1 cellular context compared by ENCODE assay signal in genomic region chr11:645536-645935, GRCh38.
A peak's percentile ranks its signal among the peaks of the same experiment; 100 is the strongest.
TF ChIP-seq lines count a peak whose summit lies in the region.

No MANE protein-coding gene starts in this region.

TF ChIP-seq in GM12878, 131 proteins besides CTCF, POLR2A, EP300 and RAD21:
- TF ChIP-seq EED (IDR thresholded peaks at IDR 0.05; ENCODE audit: low read depth) (0 out of 2 replicates have a peak, but pooled peaks have one; percentile 34), TBL1XR1 (IDR thresholded peaks at IDR 0.05; ENCODE audit: low read depth, low read length) (no peak), YY1 (IDR thresholded peaks at IDR 0.05; ENCODE audit: low read depth, low read length) (no peak), CREB1 (IDR thresholded peaks at IDR 0.05; ENCODE audit: low read depth) (0 out of 2 replicates have a peak, but pooled peaks have one; percentile 44), RUNX3 (IDR thresholded peaks at IDR 0.05; ENCODE audit: low read length) (peak; percentile 46; the same call in 1 of the 2 replicates)
